ENCODE assay signal across 15 cellular contexts in genomic region chr15:97759363-97759762, GRCh38.
A peak's percentile ranks its signal among the peaks of the same experiment; 100 is the strongest.
DNase-seq lines count a peak whose midpoint lies in the region; TF ChIP-seq lines count a peak whose summit lies in the region.
"Had no signal": no experiment of that assay in that cellular context is flagged by ENCODE, and none has a peak within 500 bp of the region (broad histone marks: within the 10 kb centered on the region; RNA-seq: fewer than 3 reads in every experiment).

No MANE protein-coding gene starts in this region.

- H3K9me3 Mint-ChIP-seq in activated CD4-positive, alpha-beta T cell treated with anti-CD3 and anti-CD28 coated beads, Interleukin-2, amount 10 ng/mL, durations not matched to agents 7 days and 5 days, result no peaks in the 10 kb centered on the region
- H3K9me3 Mint-ChIP-seq: activated naive CD4-positive, alpha-beta T cell treated with anti-CD3 and anti-CD28 coated beads, Interleukin-2, amount 10 ng/mL, durations not matched to agents 7 days and 5 days had no signal

- no peaks in the 10 kb centered on the region for H3K4me1 Mint-ChIP-seq in activated CD4-positive, alpha-beta T cell treated with anti-CD3 and anti-CD28 coated beads, Interleukin-2, amount 10 ng/mL, durations not matched to agents 7 days and 5 days
- H3K4me1 Mint-ChIP-seq: activated naive CD4-positive, alpha-beta T cell treated with anti-CD3 and anti-CD28 coated beads, Interleukin-2, amount 10 ng/mL, durations not matched to agents 7 days and 5 days had no signal

- H3K27ac ChIP-seq in smooth muscle cell (ENCODE audit: low read depth), result no peak overlapping the region
- H3K27ac ChIP-seq: thoracic aorta, WERI-Rb-1 had no signal

- no peaks in the 10 kb centered on the region for H3F3A ChIP-seq in smooth muscle cell (ENCODE audit: low read depth)

- no peaks in the 10 kb centered on the region for H3K36me3 Mint-ChIP-seq in activated CD4-positive, alpha-beta T cell treated with anti-CD3 and anti-CD28 coated beads, Interleukin-2, amount 10 ng/mL, durations not matched to agents 7 days and 5 days (ENCODE audit: low read depth)
- H3K36me3 Mint-ChIP-seq: activated naive CD4-positive, alpha-beta T cell treated with anti-CD3 and anti-CD28 coated beads, Interleukin-2, amount 10 ng/mL, durations not matched to agents 7 days and 5 days had no signal

- H3K4me2 ChIP-seq in smooth muscle cell, result peak overlapping the region; percentile 54

- H3K36me3 ChIP-seq in smooth muscle cell (ENCODE audit: low read depth), result no peaks in the 10 kb centered on the region
- H3K36me3 ChIP-seq: thoracic aorta, WERI-Rb-1 had no signal

- CTCF ChIA-PET in activated CD4-positive, alpha-beta T cell treated with anti-CD3 and anti-CD28 coated beads, Interleukin-2, amount 10 ng/mL, durations not matched to agents 7 days and 5 days (lab: Charles Lee), result no interaction called here

- peaks cover 25% of the 10 kb centered on the region for H3K27me3 ChIP-seq in smooth muscle cell (ENCODE audit: low read depth)

- 68% methylated on average over 3 of the region's 3 CpGs for WGBS in smooth muscle cell (ENCODE audit: low lambda C conversion rate)

- no peaks in the 10 kb centered on the region for H3K9me3 ChIP-seq in smooth muscle cell (replicated peaks; ENCODE audit: low read depth)
- H3K9me3 ChIP-seq: thoracic aorta had no signal

- H3K9ac ChIP-seq in smooth muscle cell (ENCODE audit: low read depth), result no peak overlapping the region

- H3K4me3 ChIP-seq in cardiac fibroblast (replicated peaks in 1 of 2; ENCODE audit: low read depth in 2 of 2, low read length in 2 of 2) (no peak overlapping the region), smooth muscle cell (no peak overlapping the region)
- H3K4me3 ChIP-seq: thoracic aorta had no signal

- no peaks in the 10 kb centered on the region for H4K20me1 ChIP-seq in smooth muscle cell (ENCODE audit: low read depth)

- no peak overlapping the region for H3K27ac Mint-ChIP-seq in activated CD4-positive, alpha-beta T cell treated with anti-CD3 and anti-CD28 coated beads, Interleukin-2, amount 10 ng/mL, durations not matched to agents 7 days and 5 days
- H3K27ac Mint-ChIP-seq: activated naive CD4-positive, alpha-beta T cell treated with anti-CD3 and anti-CD28 coated beads, Interleukin-2, amount 10 ng/mL, durations not matched to agents 7 days and 5 days had no signal

- no peaks in the 10 kb centered on the region for H3K79me2 ChIP-seq in smooth muscle cell (ENCODE audit: low read depth)

- DNase-seq in SIG-M5 treated with dmso at 0.1 percent for 504 hours (lab: John Stamatoyannopoulos, UW; ENCODE audit: unreplicated experiment) (peak; percentile 3), SIG-M5 (lab: John Stamatoyannopoulos, UW) (no peak), OCI-M1 (lab: John Stamatoyannopoulos, UW) (peak; percentile 60), cardiac fibroblast (ENCODE audit: low read depth in 2 of 2) (peak; percentile 31 to 52), smooth muscle cell (lab: John Stamatoyannopoulos, UW; ENCODE audit: unreplicated experiment) (no peak), NCI-H524 treated with DMSO at 0.1 percent for 48 hours (lab: John Stamatoyannopoulos, UW) (no peak), islet precursor cell (no peak)
- DNase-seq in activated CD4-positive, alpha-beta T cell treated with anti-CD3 and anti-CD28 coated beads, Interleukin-2, amount 10 ng/mL, durations not matched to agents 7 days and 5 days, result no peak
- DNase-seq: 8988T; activated naive CD4-positive, alpha-beta T cell treated with anti-CD3 and anti-CD28 coated beads, Interleukin-2, amount 10 ng/mL, durations not matched to agents 7 days and 5 days; COR-L47; midbrain; NCI-H1436 treated with DMSO at 0.1 percent for 48 hours; WERI-Rb-1 had no signal

- POLR2A ChIA-PET in activated CD4-positive, alpha-beta T cell treated with anti-CD3 and anti-CD28 coated beads, Interleukin-2, amount 10 ng/mL, durations not matched to agents 7 days and 5 days (lab: Charles Lee), result no interaction called here

- H3K27me3 Mint-ChIP-seq in activated CD4-positive, alpha-beta T cell treated with anti-CD3 and anti-CD28 coated beads, Interleukin-2, amount 10 ng/mL, durations not matched to agents 7 days and 5 days, result peaks cover 2% of the 10 kb centered on the region
- H3K27me3 Mint-ChIP-seq: activated naive CD4-positive, alpha-beta T cell treated with anti-CD3 and anti-CD28 coated beads, Interleukin-2, amount 10 ng/mL, durations not matched to agents 7 days and 5 days had no signal

- no peak overlapping the region for H3K4me3 Mint-ChIP-seq in activated CD4-positive, alpha-beta T cell treated with anti-CD3 and anti-CD28 coated beads, Interleukin-2, amount 10 ng/mL, durations not matched to agents 7 days and 5 days
- H3K4me3 Mint-ChIP-seq: activated naive CD4-positive, alpha-beta T cell treated with anti-CD3 and anti-CD28 coated beads, Interleukin-2, amount 10 ng/mL, durations not matched to agents 7 days and 5 days had no signal

- H3K4me1 ChIP-seq in smooth muscle cell (ENCODE audit: low read depth), result no peaks in the 10 kb centered on the region

- TF ChIP-seq CTCF in cardiac fibroblast (IDR thresholded peaks at IDR 0.05; ENCODE audit: low read depth, low read length) (no peak), smooth muscle cell (IDR thresholded peaks at IDR 0.05; ENCODE audit: borderline replicate concordance, insufficient read depth, poor library complexity, severe bottlenecking) (no peak)

- no peak overlapping the region for H2AFZ ChIP-seq in smooth muscle cell (ENCODE audit: low read depth)

Comparison
In these comparisons a context has a peak if more than half of its experiments do, and no peak if none do; other contexts are left out.
1. DNase-seq: peak in SIG-M5 treated with dmso at 0.1 percent for 504 hours (single experiment), OCI-M1 (single experiment) and cardiac fibroblast (2 of 2); none in SIG-M5 (single experiment), smooth muscle cell (single experiment), NCI-H524 treated with DMSO at 0.1 percent for 48 hours (single experiment), islet precursor cell (single experiment) and activated CD4-positive, alpha-beta T cell treated with anti-CD3 and anti-CD28 coated beads, Interleukin-2, amount 10 ng/mL, durations not matched to agents 7 days and 5 days (single experiment).